In genomic region chr3:163582967-163583366, GRCh38 we compare ENCODE assay signal across 11 cellular contexts.
"Had no signal": no experiment of that assay in that cellular context is flagged by ENCODE, and none has a peak within 500 bp of the region (broad histone marks: within the 10 kb centered on the region; RNA-seq: fewer than 3 reads in every experiment).

No MANE protein-coding gene starts in this region.

- H3K36me3 ChIP-seq: HAP-1 had no signal

- H3K4me2 ChIP-seq: GM23338 had no signal

- H3K9me3 ChIP-seq: HAP-1 had no signal

- H2AFZ ChIP-seq: GM23248, GM23338 had no signal

- H3K4me3 ChIP-seq: GM23248, GM23338, HAP-1 had no signal

- H3K9ac ChIP-seq: GM23248 had no signal

- H3K4me1 ChIP-seq: HAP-1 had no signal

- DNase-seq: GM23248, GOT3, H7, H9, HCEC 1CT, HFFc6 had no signal

- H3K27ac ChIP-seq: GM23248 had no signal

- ATAC-seq: GM23338, HCT116 had no signal

- FAIRE-seq: H1, H54 had no signal
